Comparison of ENCODE assay signal across 19 cellular contexts in genomic region chr2:14560686-14561085, GRCh38.
A peak's percentile ranks its signal among the peaks of the same experiment; 100 is the strongest.
DNase-seq lines count a peak whose midpoint lies in the region; ATAC-seq, FAIRE-seq and TF ChIP-seq lines count a peak whose summit lies in the region.
"Had no signal": no experiment of that assay in that cellular context is flagged by ENCODE, and none has a peak within 500 bp of the region (broad histone marks: within the 10 kb centered on the region; RNA-seq: fewer than 3 reads in every experiment).

No MANE protein-coding gene starts in this region.

- H3K9me3 ChIP-seq in PC-9 (ENCODE audit: insufficient read depth, low read depth) (no peaks in the 10 kb centered on the region), neural progenitor cell (ENCODE audit: low read depth) (no peaks in the 10 kb centered on the region), small intestine (ENCODE audit: control insufficient read depth, low read depth) (peaks cover 2% of the 10 kb centered on the region)
- H3K9me3 ChIP-seq: A549, BLaER1 had no signal

- POLR2A ChIA-PET in PC-9 (lab: Charles Lee; ENCODE audit: unreplicated experiment) = no interaction called here

- no peak for TF ChIP-seq POLR2A in H54 (IDR thresholded peaks at IDR 0.05; ENCODE audit: low read depth, low read length)

- peaks cover 4% of the 10 kb centered on the region for H3K4me1 Mint-ChIP-seq in neural progenitor cell
- H3K4me1 Mint-ChIP-seq in GM23338 = peaks cover 4% of the 10 kb centered on the region; the same call in 2 of the 3 replicates
- H3K4me1 Mint-ChIP-seq: CD14-positive monocyte; CD4-positive, alpha-beta memory T cell; IgD-negative memory B cell had no signal

- H3K4me3 Mint-ChIP-seq in neural progenitor cell = no peak overlapping the region
- H3K4me3 Mint-ChIP-seq in GM23338 = no peak overlapping the region
- H3K4me3 Mint-ChIP-seq: CD14-positive monocyte; CD4-positive, alpha-beta memory T cell; IgD-negative memory B cell had no signal

- H3K4me3 ChIP-seq in PC-9 = no peak overlapping the region
- H3K4me3 ChIP-seq in neural progenitor cell = no peak overlapping the region
- no peak overlapping the region for H3K4me3 ChIP-seq in small intestine (ENCODE audit: low read depth in 1 of 2, low read length in 2 of 2)
- no peak overlapping the region for H3K4me3 ChIP-seq in GM23338
- H3K4me3 ChIP-seq: A549, BLaER1 had no signal

- H3K4me1 ChIP-seq in PC-9 (replicated peaks; ENCODE audit: insufficient read depth) (no peaks in the 10 kb centered on the region), neural progenitor cell (peaks cover 24% of the 10 kb centered on the region), small intestine (ENCODE audit: control insufficient read depth in 2 of 2, insufficient read depth in 1 of 2, low read depth in 1 of 2, low read length in 1 of 2) (peaks cover 0 to 2% of the 10 kb centered on the region in 2 donors), GM23338 (ENCODE audit: insufficient read depth) (no peaks in the 10 kb centered on the region)
- H3K4me1 ChIP-seq: A549, BLaER1 had no signal

- H3K4me2 ChIP-seq in PC-9 (no peak overlapping the region), neural progenitor cell (peak overlapping the region; percentile 20), GM23338 (no peak overlapping the region)
- H3K4me2 ChIP-seq: A549, BLaER1 had no signal

- H3K79me2 ChIP-seq in PC-9 (ENCODE audit: low read depth) (no peaks in the 10 kb centered on the region), neural progenitor cell (ENCODE audit: low read depth) (no peaks in the 10 kb centered on the region), GM23338 (replicated peaks; ENCODE audit: insufficient read depth) (no peaks in the 10 kb centered on the region)

- WGBS in small intestine, 3 donors = 53 to 68% (median 66%) methylated on average over 3 of the region's 3 CpGs

- DNase-seq in NCI-H2107 treated with DMSO at 0.1 percent for 48 hours (lab: John Stamatoyannopoulos, UW; ENCODE audit: unreplicated experiment) (peak; percentile 89), NCI-H2107 (lab: John Stamatoyannopoulos, UW) (no peak), PC-9 (no peak), neural progenitor cell (ENCODE audit: low spot score) (no peak), small intestine (peak; percentile 9), H54 (ENCODE audit: insufficient read length, low spot score) (no peak), inferior parietal cortex (ENCODE audit: extremely low spot score) (no peak), GM23338 (ENCODE audit: low spot score) (no peak)
- DNase-seq: CD4-positive, alpha-beta memory T cell; DMS153; DMS79; GDM1; HCEC 1CT had no signal

- BruUV-seq in PC-9 (replicated peaks; lab: Mats Ljungman, UMichigan) = no TSS peak

- H3K9me2 ChIP-seq in PC-9 (ENCODE audit: insufficient read depth) = no peaks in the 10 kb centered on the region
- H3K9me2 ChIP-seq in GM23338 (ENCODE audit: insufficient read depth) = no peaks in the 10 kb centered on the region; the same call in 1 of the 2 replicates

- H4K20me1 ChIP-seq in PC-9 (ENCODE audit: insufficient read depth) = no peaks in the 10 kb centered on the region
- no peaks in the 10 kb centered on the region for H4K20me1 ChIP-seq in neural progenitor cell (ENCODE audit: low read depth)
- H4K20me1 ChIP-seq in GM23338 (replicated peaks; ENCODE audit: insufficient read depth) = no peaks in the 10 kb centered on the region
- H4K20me1 ChIP-seq: BLaER1 had no signal

- no peak for FAIRE-seq in small intestine (lab: Jason Lieb, UNC)
- no peak for FAIRE-seq in H54 (lab: Jason Lieb, UNC)
- FAIRE-seq: A549, HTR-8/SVneo had no signal

- H3K27me3 Mint-ChIP-seq in neural progenitor cell (ENCODE audit: insufficient read depth, low read depth) = no peaks in the 10 kb centered on the region
- H3K27me3 Mint-ChIP-seq in GM23338 (ENCODE audit: insufficient read depth, low read depth, poor library complexity) = no peaks in the 10 kb centered on the region
- H3K27me3 Mint-ChIP-seq: CD4-positive, alpha-beta memory T cell; IgD-negative memory B cell had no signal

- CTCF ChIA-PET in PC-9 (lab: Charles Lee) = no interaction called here

- TF ChIP-seq CTCF in PC-9 (conservative IDR thresholded peaks at IDR 0.05) (no peak), neural progenitor cell (IDR thresholded peaks at IDR 0.05) (no peak), GM23338 (conservative IDR thresholded peaks at IDR 0.05; ENCODE audit: low read depth in 2 of 2) (no peak)

- H3K36me3 ChIP-seq in PC-9 (ENCODE audit: low read depth) (no peaks in the 10 kb centered on the region), neural progenitor cell (no peaks in the 10 kb centered on the region), small intestine (ENCODE audit: control insufficient read depth in 2 of 2, insufficient read depth in 2 of 2, low read length in 2 of 2) (no peaks in the 10 kb centered on the region), GM23338 (ENCODE audit: insufficient read depth) (no peaks in the 10 kb centered on the region)
- H3K36me3 ChIP-seq: BLaER1 had no signal

- no peaks in the 10 kb centered on the region for H3K36me3 Mint-ChIP-seq in neural progenitor cell
- no peaks in the 10 kb centered on the region for H3K36me3 Mint-ChIP-seq in GM23338 (ENCODE audit: low read depth)
- H3K36me3 Mint-ChIP-seq: CD14-positive monocyte; CD4-positive, alpha-beta memory T cell; IgD-negative memory B cell had no signal

- no peak overlapping the region for H3K27ac Mint-ChIP-seq in neural progenitor cell
- H3K27ac Mint-ChIP-seq in GM23338 = no peak overlapping the region
- H3K27ac Mint-ChIP-seq: CD14-positive monocyte; CD4-positive, alpha-beta memory T cell; IgD-negative memory B cell had no signal

- H3K27ac ChIP-seq in PC-9 (no peak overlapping the region), neural progenitor cell (no peak overlapping the region), small intestine (ENCODE audit: low read depth in 1 of 2, low read length in 1 of 2) (no peak overlapping the region), GM23338 (ENCODE audit: low read depth) (no peak overlapping the region)
- H3K27ac ChIP-seq: 22Rv1, A549, BLaER1 had no signal

- intact Hi-C loops in PC-9 (cut with micrococcal nuclease; ENCODE audit: unreplicated experiment) = no loop called here

- no peak for ATAC-seq in GM23338
- ATAC-seq: A549 had no signal

- H3F3A ChIP-seq in PC-9 (ENCODE audit: insufficient read depth, low read depth) = no peaks in the 10 kb centered on the region
- H3F3A ChIP-seq in neural progenitor cell (ENCODE audit: low read depth) = no peaks in the 10 kb centered on the region
- no peaks in the 10 kb centered on the region for H3F3A ChIP-seq in GM23338 (replicated peaks; ENCODE audit: low read depth)

- no peak overlapping the region for H3K9ac ChIP-seq in neural progenitor cell
- H3K9ac ChIP-seq: BLaER1 had no signal

- H3K9me3 Mint-ChIP-seq in neural progenitor cell (no peaks in the 10 kb centered on the region), GM23338 (no peaks in the 10 kb centered on the region)

- H2AFZ ChIP-seq in PC-9 = peak overlapping the region; percentile 25; the same call in 1 of the 2 replicates
- H2AFZ ChIP-seq in neural progenitor cell (replicated peaks) = no peak overlapping the region
- H2AFZ ChIP-seq in GM23338 = no peak overlapping the region

- H3K27me3 ChIP-seq in PC-9 (ENCODE audit: insufficient read depth, low read depth) = no peaks in the 10 kb centered on the region
- no peaks in the 10 kb centered on the region for H3K27me3 ChIP-seq in neural progenitor cell
- H3K27me3 ChIP-seq in small intestine (ENCODE audit: control insufficient read depth in 2 of 2, insufficient read depth in 2 of 2, low read length in 2 of 2) = no peaks in the 10 kb centered on the region
- no peaks in the 10 kb centered on the region for H3K27me3 ChIP-seq in GM23338 (ENCODE audit: insufficient read depth)
- H3K27me3 ChIP-seq: BLaER1 had no signal

TF ChIP-seq in GM23338, 12 proteins besides CTCF, POLR2A, EP300 and RAD21:
- TF ChIP-seq ZNF114 (CRISPR knock-in tag; IDR thresholded peaks at IDR 0.05) (no peak), CREB1 (CRISPR knock-in tag; IDR thresholded peaks at IDR 0.05; ENCODE audit: low read depth) (no peak)

Comparison
In these comparisons a context has a peak if more than half of its experiments do, and no peak if none do; other contexts are left out.
1. DNase-seq: peak in NCI-H2107 treated with DMSO at 0.1 percent for 48 hours (single experiment) and small intestine (single experiment); none in NCI-H2107 (single experiment), PC-9 (0 of 2), neural progenitor cell (single experiment), H54 (single experiment), inferior parietal cortex (single experiment) and GM23338 (single experiment).